ENCODE assay signal across 1 cellular context in the genomic region with DNA sequence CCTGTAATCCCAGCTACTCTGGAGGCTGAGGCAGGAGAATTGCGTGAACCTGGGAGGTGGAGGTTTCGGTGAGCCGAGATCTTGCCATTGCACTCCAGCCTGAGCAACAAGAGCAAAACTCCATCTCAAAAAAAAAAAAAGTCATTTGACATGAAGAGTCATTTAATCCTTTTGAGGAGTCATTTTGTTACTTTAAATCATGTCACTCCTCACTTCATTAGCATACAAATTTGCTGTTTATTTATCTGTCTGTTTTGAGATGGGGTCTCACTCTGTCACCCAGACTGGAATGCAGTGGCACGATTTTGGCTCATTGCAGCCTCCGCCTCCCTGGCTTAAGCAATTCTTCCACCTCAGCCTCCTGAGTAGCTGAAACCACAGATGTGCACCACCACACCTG.
A peak's percentile ranks its signal among the peaks of the same experiment; 100 is the strongest.
TF ChIP-seq lines count a peak whose summit lies in the region.

No MANE protein-coding gene starts in this region.

TF ChIP-seq in GM12878, 131 proteins besides CTCF, POLR2A, EP300 and RAD21:
- TF ChIP-seq JUNB (IDR thresholded peaks at IDR 0.05): peak; percentile 55
- peak; percentile 22; the same call in 1 of the 2 replicates for TF ChIP-seq RUNX3 (IDR thresholded peaks at IDR 0.05; ENCODE audit: low read length)
